Comparison of ENCODE assay signal across 1 cellular context in the genomic region with DNA sequence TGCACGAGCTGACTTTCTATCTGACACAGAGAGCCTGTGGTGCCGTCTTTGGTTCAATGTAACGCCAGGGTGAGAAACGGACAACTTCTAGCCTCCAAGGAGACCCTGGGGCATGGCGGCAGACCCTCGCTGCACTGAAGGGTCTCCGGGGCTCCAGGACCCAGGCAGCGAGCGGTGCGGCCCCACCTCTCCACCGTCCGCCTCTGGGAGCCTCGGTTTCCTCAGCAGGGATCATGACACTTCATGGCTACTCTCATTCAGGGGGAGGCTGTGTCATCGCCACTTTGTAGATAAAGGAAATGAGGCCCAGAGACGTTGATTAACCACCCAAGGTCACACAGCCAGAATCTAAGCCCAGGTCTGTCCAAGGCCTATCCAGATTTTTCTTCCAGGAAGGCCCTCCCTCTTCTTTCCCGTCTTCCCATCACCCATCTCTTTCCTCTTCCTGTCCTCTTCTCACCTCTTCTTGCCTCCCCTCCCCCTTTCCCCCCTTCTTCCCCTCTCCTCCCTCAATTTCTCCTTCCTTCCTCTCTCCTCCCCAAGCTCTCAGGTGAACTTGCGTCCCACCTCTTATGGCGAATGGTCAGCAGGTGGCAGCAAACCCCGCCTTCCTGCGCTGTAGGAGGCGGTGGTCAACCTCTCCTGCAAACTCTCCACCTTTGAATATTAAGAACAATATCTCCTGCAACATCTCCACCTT.
TF ChIP-seq lines count a peak whose summit lies in the region.

No MANE protein-coding gene starts in this region.

TF ChIP-seq in HCT116, 20 proteins besides CTCF, POLR2A, EP300 and RAD21 (continued from another document):
- TF ChIP-seq, protein P1, sequence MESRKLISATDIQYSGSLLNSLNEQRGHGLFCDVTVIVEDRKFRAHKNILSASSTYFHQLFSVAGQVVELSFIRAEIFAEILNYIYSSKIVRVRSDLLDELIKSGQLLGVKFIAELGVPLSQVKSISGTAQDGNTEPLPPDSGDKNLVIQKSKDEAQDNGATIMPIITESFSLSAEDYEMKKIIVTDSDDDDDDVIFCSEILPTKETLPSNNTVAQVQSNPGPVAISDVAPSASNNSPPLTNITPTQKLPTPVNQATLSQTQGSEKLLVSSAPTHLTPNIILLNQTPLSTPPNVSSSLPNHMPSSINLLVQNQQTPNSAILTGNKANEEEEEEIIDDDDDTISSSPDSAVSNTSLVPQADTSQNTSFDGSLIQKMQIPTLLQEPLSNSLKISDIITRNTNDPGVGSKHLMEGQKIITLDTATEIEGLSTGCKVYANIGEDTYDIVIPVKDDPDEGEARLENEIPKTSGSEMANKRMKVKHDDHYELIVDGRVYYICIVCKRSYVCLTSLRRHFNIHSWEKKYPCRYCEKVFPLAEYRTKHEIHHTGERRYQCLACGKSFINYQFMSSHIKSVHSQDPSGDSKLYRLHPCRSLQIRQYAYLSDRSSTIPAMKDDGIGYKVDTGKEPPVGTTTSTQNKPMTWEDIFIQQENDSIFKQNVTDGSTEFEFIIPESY (IDR thresholded peaks at IDR 0.05; ENCODE audit: extremely low read depth, insufficient replicate concordance, low read length), result no peak
- TF ChIP-seq TCF7L2 (IDR thresholded peaks at IDR 0.05; ENCODE audit: borderline replicate concordance, extremely low read depth, insufficient read depth, insufficient read length), result no peak
- no peak for TF ChIP-seq SP1 (IDR thresholded peaks at IDR 0.05; ENCODE audit: low read depth)
